In genomic region chr7:65453631-65454030, GRCh38 we compare ENCODE assay signal across 22 cellular contexts.
"Had no signal": no experiment of that assay in that cellular context is flagged by ENCODE, and none has a peak within 500 bp of the region (broad histone marks: within the 10 kb centered on the region; RNA-seq: fewer than 3 reads in every experiment).

No MANE protein-coding gene starts in this region.

- H3K27ac ChIP-seq: colonic mucosa, dorsolateral prefrontal cortex, epithelial cell of prostate, esophagus muscularis mucosa, gastrocnemius medialis, lower lobe of right lung, neural progenitor cell, pancreas, prostate gland, tibial artery, upper lobe of right lung, vagina had no signal

- H3K36me3 ChIP-seq: colonic mucosa, esophagus muscularis mucosa, gastrocnemius medialis, lower lobe of right lung, neural progenitor cell, pancreas, prostate gland, tibial artery, upper lobe of right lung, vagina had no signal

- DNase-seq: colonic mucosa; dorsolateral prefrontal cortex; effector CD8-positive, alpha-beta T cell; gastrocnemius medialis; islet precursor cell; lower lobe of right lung; mesenchymal stem cell; midbrain; occipital lobe; pancreas; stimulated activated CD4-positive, alpha-beta T cell treated with anti-CD3 and anti-CD28 coated beads, Interleukin-1b, Interleukin-23, amount 100 ng/mL, for 48 hours; stimulated activated CD4-positive, alpha-beta T cell treated with anti-CD3 and anti-CD28 coated beads, Interleukin-4, amount 100 ng/mL, for 24 hours; tibial artery; upper lobe of right lung had no signal

- H3K9me3 ChIP-seq: colonic mucosa, esophagus muscularis mucosa, gastrocnemius medialis, lower lobe of right lung, pancreas, prostate gland, tibial artery, upper lobe of right lung, vagina had no signal

- ATAC-seq: gastrocnemius medialis; left lobe of liver; lower lobe of right lung; natural killer cell treated with Interleukin-12 subunit alpha and Interleukin-12 subunit beta and Interleukin-15 and Interleukin-18, amount 100 ng/mL, for 72 hours; pancreas; stimulated activated memory B cell treated with anti-CD40 and anti-IgM and Interleukin-4, amounts not matched to agents 10 μg/mL and 1 μg/mL and 100 μg/mL, for 72 hours; upper lobe of right lung had no signal

- H3K4me3 ChIP-seq: colonic mucosa, dorsolateral prefrontal cortex, esophagus muscularis mucosa, gastrocnemius medialis, lower lobe of right lung, neural progenitor cell, pancreas, prostate gland, tibial artery, upper lobe of right lung, vagina had no signal

- FAIRE-seq: pancreas had no signal

- H3K4me1 ChIP-seq: colonic mucosa, lower lobe of right lung, neural progenitor cell, pancreas, prostate gland, tibial artery, upper lobe of right lung had no signal

- H3K27me3 ChIP-seq: colonic mucosa, esophagus muscularis mucosa, neural progenitor cell, pancreas, tibial artery, upper lobe of right lung, vagina had no signal
